13 cellular contexts compared by ENCODE assay signal in the genomic region with DNA sequence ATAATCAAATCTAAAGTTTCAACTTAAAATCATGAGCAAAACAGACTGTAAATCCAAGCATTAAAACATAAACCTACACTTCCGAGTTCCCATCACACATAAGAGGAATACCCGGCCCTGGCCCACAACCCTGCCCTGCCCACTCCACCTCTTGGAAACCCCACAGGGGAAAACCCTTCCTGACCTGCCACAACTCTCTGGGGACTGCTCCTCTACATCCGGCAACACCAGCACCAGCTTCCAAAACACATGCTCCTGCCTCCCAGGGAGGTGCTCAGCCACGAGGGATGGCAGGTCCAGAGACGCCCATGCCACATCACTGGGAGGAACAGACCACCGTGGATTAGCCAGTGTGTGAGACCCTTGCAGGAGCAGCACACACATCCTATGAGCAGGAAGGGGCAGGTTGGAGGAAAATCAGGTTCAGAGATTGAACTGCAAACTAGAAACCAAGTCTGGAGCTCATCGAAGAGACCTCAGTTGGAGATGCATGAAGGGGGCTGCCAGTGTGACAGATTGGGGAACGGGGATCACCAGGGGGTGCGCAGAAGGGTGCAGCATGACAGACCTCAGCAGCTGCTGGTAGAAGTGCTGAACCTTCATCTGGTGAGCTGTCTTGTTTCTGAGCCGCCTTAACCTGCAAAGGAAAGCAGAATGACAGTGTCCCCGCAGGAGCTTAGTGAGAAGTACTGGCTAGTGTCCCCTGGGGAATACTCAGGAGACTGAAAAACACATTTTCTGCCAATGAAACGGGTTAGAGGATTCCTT. TPM values are rescaled to one million over a fixed set of nuclear protein-coding genes. Genes with fewer than 3 reads are reported as not detected.
DNase-seq lines count a peak whose midpoint lies in the region; ATAC-seq and TF ChIP-seq lines count a peak whose summit lies in the region.
"Had no signal": no experiment of that assay in that cellular context is flagged by ENCODE, and none has a peak within 500 bp of the region (broad histone marks: within the 10 kb centered on the region; RNA-seq: fewer than 3 reads in every experiment).

No MANE protein-coding gene starts in this region.

- H3K4me3 ChIP-seq in left ventricle myocardium inferior (no peak overlapping the region), right atrium auricular region (no peak overlapping the region), upper lobe of right lung (no peak overlapping the region)
- H3K4me3 ChIP-seq: Peyer's patch, suprapubic skin had no signal

- H3K27me3 Mint-ChIP-seq in activated T-helper 2 cell treated with anti-CD3 and anti-CD28 coated beads, Interferon-gamma antibody, Interleukin-2, Interleukin-4, amounts not matched to agents 10 μg/mL and 5 μg/mL and 100 μg/mL, durations not matched to agents 14 hours and 24 hours and 36 hours (ENCODE audit: low read depth) = no peaks in the 10 kb centered on the region

- TF ChIP-seq POLR2A in GM18505 (IDR thresholded peaks at IDR 0.05; ENCODE audit: borderline replicate concordance, extremely low read depth, insufficient read depth, insufficient read length) = no peak

- H3K36me3 ChIP-seq in left ventricle myocardium inferior (peaks cover 100% of the 10 kb centered on the region), right atrium auricular region (peaks cover 96% of the 10 kb centered on the region), upper lobe of right lung (peaks cover 100% of the 10 kb centered on the region)

- H3K4me3 Mint-ChIP-seq in activated T-helper 2 cell treated with anti-CD3 and anti-CD28 coated beads, Interferon-gamma antibody, Interleukin-2, Interleukin-4, amounts not matched to agents 10 μg/mL and 5 μg/mL and 100 μg/mL, durations not matched to agents 14 hours and 24 hours and 36 hours (ENCODE audit: low read depth) = peak overlapping the region; percentile 18

- TF ChIP-seq CTCF in left ventricle myocardium inferior (IDR thresholded peaks at IDR 0.05; ENCODE audit: borderline replicate concordance) (no peak), right atrium auricular region (IDR thresholded peaks at IDR 0.05) (no peak), upper lobe of right lung (IDR thresholded peaks at IDR 0.05) (no peak)

- H3K4me1 ChIP-seq in left ventricle myocardium inferior (peaks cover 42% of the 10 kb centered on the region), right atrium auricular region (no peaks in the 10 kb centered on the region), upper lobe of right lung (no peaks in the 10 kb centered on the region)
- H3K4me1 ChIP-seq: suprapubic skin had no signal

- DNase-seq in left ventricle myocardium inferior (no peak), right atrium auricular region (ENCODE audit: low spot score) (no peak), upper lobe of right lung (peak; percentile 38), DMS53 (lab: John Stamatoyannopoulos, UW) (no peak), amniotic stem cell (lab: John Stamatoyannopoulos, UW) (no peak)
- no peak for DNase-seq in activated T-helper 2 cell treated with anti-CD3 and anti-CD28 coated beads, Interferon-gamma antibody, Interleukin-2, Interleukin-4, amounts not matched to agents 10 μg/mL and 5 μg/mL and 100 μg/mL, durations not matched to agents 14 hours and 24 hours and 36 hours (ENCODE audit: low spot score)
- DNase-seq: brain microvascular endothelial cell, NCI-H1694, Peyer's patch had no signal

- intact Hi-C loops in left ventricle myocardium inferior (cut with micrococcal nuclease) = no loop called here
- intact Hi-C loops in activated T-helper 2 cell treated with anti-CD3 and anti-CD28 coated beads, Interferon-gamma antibody, Interleukin-2, Interleukin-4, amounts not matched to agents 10 μg/mL and 5 μg/mL and 100 μg/mL, durations not matched to agents 14 hours and 24 hours and 36 hours (cut with micrococcal nuclease) = no loop called here
- intact Hi-C loops in upper lobe of right lung (cut with DNase I) = no loop called here

- H3K27ac Mint-ChIP-seq in activated T-helper 2 cell treated with anti-CD3 and anti-CD28 coated beads, Interferon-gamma antibody, Interleukin-2, Interleukin-4, amounts not matched to agents 10 μg/mL and 5 μg/mL and 100 μg/mL, durations not matched to agents 14 hours and 24 hours and 36 hours = peak overlapping the region; percentile 85

- H3K4me1 Mint-ChIP-seq in activated T-helper 2 cell treated with anti-CD3 and anti-CD28 coated beads, Interferon-gamma antibody, Interleukin-2, Interleukin-4, amounts not matched to agents 10 μg/mL and 5 μg/mL and 100 μg/mL, durations not matched to agents 14 hours and 24 hours and 36 hours (ENCODE audit: low read depth) = peaks cover 26% of the 10 kb centered on the region

- no peaks in the 10 kb centered on the region for H3K27me3 ChIP-seq in left ventricle myocardium inferior (ENCODE audit: low read depth)
- H3K27me3 ChIP-seq in right atrium auricular region = no peaks in the 10 kb centered on the region
- H3K27me3 ChIP-seq in upper lobe of right lung = no peaks in the 10 kb centered on the region
- H3K27me3 ChIP-seq: brain microvascular endothelial cell, Peyer's patch, suprapubic skin had no signal

- peaks cover 86% of the 10 kb centered on the region for H3K36me3 Mint-ChIP-seq in activated T-helper 2 cell treated with anti-CD3 and anti-CD28 coated beads, Interferon-gamma antibody, Interleukin-2, Interleukin-4, amounts not matched to agents 10 μg/mL and 5 μg/mL and 100 μg/mL, durations not matched to agents 14 hours and 24 hours and 36 hours (ENCODE audit: low read depth)

- ATAC-seq in HG02642 (IDR thresholded peaks at IDR 0.05; ENCODE audit: poor library complexity, unreplicated experiment) = peak; percentile 66
- no peak for ATAC-seq in upper lobe of right lung
- ATAC-seq in GM18505 (IDR thresholded peaks at IDR 0.05; ENCODE audit: unreplicated experiment) = no peak
- ATAC-seq: HCT116 had no signal

- H3K27ac ChIP-seq in left ventricle myocardium inferior (replicated peaks) = peak overlapping the region; percentile 88
- H3K27ac ChIP-seq in right atrium auricular region = no peak overlapping the region
- H3K27ac ChIP-seq in upper lobe of right lung = no peak overlapping the region
- H3K27ac ChIP-seq: brain microvascular endothelial cell, Peyer's patch, suprapubic skin had no signal

- no peaks in the 10 kb centered on the region for H3K9me3 Mint-ChIP-seq in activated T-helper 2 cell treated with anti-CD3 and anti-CD28 coated beads, Interferon-gamma antibody, Interleukin-2, Interleukin-4, amounts not matched to agents 10 μg/mL and 5 μg/mL and 100 μg/mL, durations not matched to agents 14 hours and 24 hours and 36 hours

- no peaks in the 10 kb centered on the region for H3K9me3 ChIP-seq in left ventricle myocardium inferior (replicated peaks)
- no peaks in the 10 kb centered on the region for H3K9me3 ChIP-seq in right atrium auricular region
- H3K9me3 ChIP-seq in upper lobe of right lung = no peaks in the 10 kb centered on the region
- H3K9me3 ChIP-seq: Peyer's patch, suprapubic skin had no signal

RNA-seq across cellular contexts. Expression of a gene that starts 25.8 kb away (rescaled TPM):
- total RNA-seq in left ventricle myocardium inferior (52.0 TPM), right atrium auricular region (10 to 100 TPM; 31.4 to 36.6 TPM), upper lobe of right lung (108 TPM)
- total RNA-seq in activated T-helper 2 cell treated with anti-CD3 and anti-CD28 coated beads, Interferon-gamma antibody, Interleukin-2, Interleukin-4, amounts not matched to agents 10 μg/mL and 5 μg/mL and 100 μg/mL, durations not matched to agents 14 hours and 24 hours and 36 hours = 28.5 and 30.5 TPM in 2 replicates

RNA-seq across cellular contexts. Expression of a gene that starts 31.0 kb away (rescaled TPM):
- 58.8 TPM for total RNA-seq in left ventricle myocardium inferior
- total RNA-seq in right atrium auricular region = 10 to 100 TPM; 35.7 to 45.4 TPM
- 123 and 138 TPM in 2 replicates for total RNA-seq in activated T-helper 2 cell treated with anti-CD3 and anti-CD28 coated beads, Interferon-gamma antibody, Interleukin-2, Interleukin-4, amounts not matched to agents 10 μg/mL and 5 μg/mL and 100 μg/mL, durations not matched to agents 14 hours and 24 hours and 36 hours
- total RNA-seq in upper lobe of right lung = 92.2 TPM

RNA-seq across cellular contexts. Expression of a gene that starts 31.8 kb away (rescaled TPM):
- total RNA-seq in left ventricle myocardium inferior = 17.1 TPM
- total RNA-seq in right atrium auricular region = 10 to 100 TPM; 11.0 to 22.1 TPM
- total RNA-seq in activated T-helper 2 cell treated with anti-CD3 and anti-CD28 coated beads, Interferon-gamma antibody, Interleukin-2, Interleukin-4, amounts not matched to agents 10 μg/mL and 5 μg/mL and 100 μg/mL, durations not matched to agents 14 hours and 24 hours and 36 hours = 14.4 and 15.3 TPM in 2 replicates
- 14.0 TPM for total RNA-seq in upper lobe of right lung
